In the genomic region with DNA sequence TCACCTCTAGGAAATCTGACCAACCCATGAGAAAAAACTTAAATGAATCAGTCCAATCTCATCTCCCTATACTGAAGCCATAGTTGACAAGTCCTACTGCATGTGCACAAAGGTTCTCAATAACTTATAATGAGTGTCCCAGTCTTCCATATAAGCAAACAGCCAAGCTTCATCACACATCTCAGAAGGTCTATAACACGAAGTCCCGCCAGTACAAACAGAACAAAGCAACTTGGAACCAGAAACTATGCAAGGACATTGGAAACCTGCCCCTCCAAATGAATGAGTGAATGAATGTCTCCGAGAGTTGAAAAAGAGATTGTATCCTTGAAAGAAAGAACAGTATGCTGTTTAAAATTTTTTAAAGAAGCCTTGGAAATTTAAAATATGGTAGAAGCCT, we compare ENCODE assay signal across 16 cellular contexts. TPM values are rescaled to one million over a fixed set of nuclear protein-coding genes. Genes with fewer than 3 reads are reported as not detected.
DNase-seq lines count a peak whose midpoint lies in the region; ATAC-seq and TF ChIP-seq lines count a peak whose summit lies in the region.
"Had no signal": no experiment of that assay in that cellular context is flagged by ENCODE, and none has a peak within 500 bp of the region (broad histone marks: within the 10 kb centered on the region; RNA-seq: fewer than 3 reads in every experiment).

No MANE protein-coding gene starts in this region.

- TF ChIP-seq CTCF in mammary epithelial cell (conservative IDR thresholded peaks at IDR 0.05 in 1 of 2, IDR thresholded peaks at IDR 0.05 in 1 of 2; ENCODE audit: extremely low read depth in 1 of 2, insufficient read depth in 1 of 2, low read depth in 1 of 2, low read length in 2 of 2) (no peak), breast epithelium (IDR thresholded peaks at IDR 0.05) (no peak), foreskin keratinocyte (conservative IDR thresholded peaks at IDR 0.05) (no peak)

- in situ Hi-C loops in mammary epithelial cell (cut with MboI; ENCODE audit: low sequenced_read_pairs in 2 of 2) = no loop called here

- H3K27ac ChIP-seq in mammary epithelial cell (ENCODE audit: insufficient read depth, low read depth, low read length) (peak overlapping the region; percentile 94), breast epithelium (no peak overlapping the region), foreskin keratinocyte (peak overlapping the region; percentile 42), temporal lobe (ENCODE audit: low read depth, low read length) (peak overlapping the region; percentile 57)
- H3K27ac ChIP-seq: Peyer's patch had no signal

- H4K20me1 ChIP-seq in mammary epithelial cell (ENCODE audit: insufficient read depth, low read length) = no peaks in the 10 kb centered on the region

- H3K9ac ChIP-seq in mammary epithelial cell (ENCODE audit: insufficient read depth, low read length) (no peak overlapping the region), adipocyte (ENCODE audit: low read length) (peak overlapping the region; percentile 16)

- no peak overlapping the region for H2AFZ ChIP-seq in mammary epithelial cell (ENCODE audit: low read depth, low read length)

- no peak for TF ChIP-seq POLR2A in breast epithelium (IDR thresholded peaks at IDR 0.05)

- H3K9me3 ChIP-seq in mammary epithelial cell (replicated peaks; ENCODE audit: insufficient read depth, low read length) (peaks cover 6% of the 10 kb centered on the region), breast epithelium (peaks cover 9 to 14% of the 10 kb centered on the region in 2 donors), adipocyte (ENCODE audit: control insufficient read depth, low read length) (peaks cover 9% of the 10 kb centered on the region)

- H3K4me2 ChIP-seq in mammary epithelial cell (ENCODE audit: insufficient read depth, low read depth, low read length) = peak overlapping the region; percentile 62

- H3K9me3 Mint-ChIP-seq in stimulated activated naive B cell treated with anti-CD40 and anti-IgM and Interleukin-4, amounts not matched to agents 10 μg/mL and 1 μg/mL and 100 μg/mL, for 72 hours = peaks cover 3 to 6% of the 10 kb centered on the region in 2 donors

- H3K4me1 Mint-ChIP-seq in stimulated activated naive B cell treated with anti-CD40 and anti-IgM and Interleukin-4, amounts not matched to agents 10 μg/mL and 1 μg/mL and 100 μg/mL, for 72 hours = no peaks in the 10 kb centered on the region

- H3K27me3 ChIP-seq in mammary epithelial cell (ENCODE audit: insufficient read depth, low read length) (no peaks in the 10 kb centered on the region), breast epithelium (no peaks in the 10 kb centered on the region), adipocyte (replicated peaks; ENCODE audit: control insufficient read depth, insufficient read depth, low read length) (no peaks in the 10 kb centered on the region), foreskin keratinocyte (no peaks in the 10 kb centered on the region)
- H3K27me3 ChIP-seq: Peyer's patch had no signal

- no peak overlapping the region for H3K4me3 ChIP-seq in mammary epithelial cell (replicated peaks in 1 of 3; ENCODE audit: insufficient read depth in 1 of 3, low read depth in 2 of 3, low read length in 3 of 3)
- H3K4me3 ChIP-seq in breast epithelium = no peak overlapping the region
- no peak overlapping the region for H3K4me3 ChIP-seq in adipocyte (ENCODE audit: low read length)
- H3K4me3 ChIP-seq: GM12878, HAP-1, Peyer's patch had no signal

- BruUV-seq in mammary epithelial cell (replicated peaks; lab: Mats Ljungman, UMichigan) = no TSS peak

- dilution Hi-C loops in mammary epithelial cell (cut with HindIII; ENCODE audit: low sequenced_read_pairs) = no loop called here

- no peaks in the 10 kb centered on the region for H3K27me3 Mint-ChIP-seq in stimulated activated naive B cell treated with anti-CD40 and anti-IgM and Interleukin-4, amounts not matched to agents 10 μg/mL and 1 μg/mL and 100 μg/mL, for 72 hours

- H3K79me2 ChIP-seq in mammary epithelial cell (ENCODE audit: insufficient read depth, low read length) = peaks cover 63% of the 10 kb centered on the region

- intact Hi-C loops in mammary epithelial cell (cut with micrococcal nuclease) (no loop called here), breast epithelium (cut with DNase I; ENCODE audit: low total_unique reads) (no loop called here)

- H3K36me3 ChIP-seq in mammary epithelial cell (ENCODE audit: insufficient read depth, low read length) (peaks cover 2% of the 10 kb centered on the region), breast epithelium (no peaks in the 10 kb centered on the region), adipocyte (ENCODE audit: control insufficient read depth, insufficient read depth, low read length, severe bottlenecking) (peaks cover 39% of the 10 kb centered on the region)
- H3K36me3 ChIP-seq: HAP-1, Peyer's patch had no signal

- no peak overlapping the region for H3K27ac Mint-ChIP-seq in stimulated activated naive B cell treated with anti-CD40 and anti-IgM and Interleukin-4, amounts not matched to agents 10 μg/mL and 1 μg/mL and 100 μg/mL, for 72 hours

- peak; percentile 9 for ATAC-seq in foreskin keratinocyte
- no peak for ATAC-seq in stimulated activated naive B cell treated with anti-CD40 and anti-IgM and Interleukin-4, amounts not matched to agents 10 μg/mL and 1 μg/mL and 100 μg/mL, for 72 hours (replicated peaks)
- ATAC-seq: GM12878 had no signal

- 84% methylated on average over 3 of the region's 3 CpGs for WGBS in mammary epithelial cell (ENCODE audit: low coverage, missing lambda C conversion rate)

- DNase-seq in mammary epithelial cell (no peak), breast epithelium (ENCODE audit: low spot score in 2 of 2) (no peak), adipocyte (ENCODE audit: low read depth) (no peak), foreskin keratinocyte (no peak), LoVo (ENCODE audit: low spot score) (no peak), hypothalamus (lab: John Stamatoyannopoulos, UW) (no peak)
- DNase-seq in stimulated activated naive B cell treated with anti-CD40 and anti-IgM and Interleukin-4, amounts not matched to agents 10 μg/mL and 1 μg/mL and 100 μg/mL, for 72 hours = no peak
- DNase-seq: C1 segment of cervical spinal cord, Caco-2, NCI-H1436 treated with DMSO at 0.1 percent for 48 hours, NCI-H2081, NCI-H510A treated with DMSO at 0.1 percent for 48 hours, Peyer's patch had no signal

- H3K36me3 Mint-ChIP-seq in stimulated activated naive B cell treated with anti-CD40 and anti-IgM and Interleukin-4, amounts not matched to agents 10 μg/mL and 1 μg/mL and 100 μg/mL, for 72 hours = peaks cover 0 to 6% of the 10 kb centered on the region in 2 donors

- H3K4me1 ChIP-seq in mammary epithelial cell (ENCODE audit: insufficient read depth, low read length) = peaks cover 53% of the 10 kb centered on the region
- H3K4me1 ChIP-seq in breast epithelium = peaks cover 0 to 8% of the 10 kb centered on the region in 2 donors
- H3K4me1 ChIP-seq in adipocyte (ENCODE audit: control insufficient read depth, insufficient read depth, low read length) = peaks cover 82% of the 10 kb centered on the region
- peaks cover 45% of the 10 kb centered on the region for H3K4me1 ChIP-seq in foreskin keratinocyte
- H3K4me1 ChIP-seq: Caco-2 had no signal

- CTCF ChIA-PET in mammary epithelial cell (lab: Charles Lee; ENCODE audit: low non-redundant PET) = interaction anchor here (0.9 kb wide), 1 partner anchor 64 kb away, joined by 5 read pairs; no protein-coding TSS in a partner anchor

- no peak overlapping the region for H3K4me3 Mint-ChIP-seq in stimulated activated naive B cell treated with anti-CD40 and anti-IgM and Interleukin-4, amounts not matched to agents 10 μg/mL and 1 μg/mL and 100 μg/mL, for 72 hours

RNA-seq across cellular contexts. Expression of a gene that starts 53.6 kb away (rescaled TPM):
- total RNA-seq in mammary epithelial cell = 10 to 100 TPM; 22.7 to 61.3 TPM
- polyA plus RNA-seq in mammary epithelial cell = 32.1 TPM
- polyA minus RNA-seq in mammary epithelial cell = 35.9 TPM
- 10 to 100 TPM; 15.2 to 21.3 (median 18.1) TPM for total RNA-seq in breast epithelium
- 44.9 and 47.2 TPM in 2 replicates for total RNA-seq in foreskin keratinocyte
- polyA plus RNA-seq in foreskin keratinocyte = 48.8 and 62.6 TPM in 2 replicates
- total RNA-seq in temporal lobe = 35.7 TPM

Comparison
In these comparisons a context has a peak if more than half of its experiments do, and no peak if none do; other contexts are left out.
1. H3K27ac ChIP-seq: peak in mammary epithelial cell (single experiment), foreskin keratinocyte (single experiment) and temporal lobe (single experiment); none in breast epithelium (0 of 2).